ENCODE assay signal across 8 cellular contexts in genomic region chr17:7262192-7263070, GRCh38. TPM values are rescaled to one million over a fixed set of nuclear protein-coding genes. Genes with fewer than 3 reads are reported as not detected.
DNase-seq lines count a peak whose midpoint lies in the region; ATAC-seq and TF ChIP-seq lines count a peak whose summit lies in the region.

TSS of gene CLDN7 (minus strand) at chr17:7262478. CDS start at chr17:7262043, 435 bp downstream.

- in situ Hi-C loops in G401 (cut with HindIII; ENCODE audit: low sequenced_read_pairs) = no loop called here

- H3K9me3 ChIP-seq in osteoblast (ENCODE audit: low read depth, low read length) = no peaks in the 10 kb centered on the region

- H3K4me2 ChIP-seq in osteoblast (ENCODE audit: insufficient read depth, low read length) = peak within 1 kb of the TSS; percentile 77

- H3K79me2 ChIP-seq in osteoblast (ENCODE audit: insufficient read depth, low read length) = no peaks in the 10 kb centered on the region

- peak within 1 kb of the TSS; percentile 88 for H2AFZ ChIP-seq in osteoblast (ENCODE audit: low read length)

- TF ChIP-seq CTCF in GM20000 (IDR thresholded peaks at IDR 0.05; ENCODE audit: extremely low read depth, missing control alignments) = no peak
- TF ChIP-seq CTCF in epithelial cell of proximal tubule (conservative IDR thresholded peaks at IDR 0.05; ENCODE audit: low read depth, low read length) = no peak
- no peak for TF ChIP-seq CTCF in osteoblast (IDR thresholded peaks at IDR 0.05; ENCODE audit: extremely low read depth, low read depth, low read length)

- peaks cover 15% of the 10 kb centered on the region for H3K27me3 ChIP-seq in osteoblast (ENCODE audit: insufficient read depth, low read length)

- H3K36me3 ChIP-seq in osteoblast (ENCODE audit: insufficient read depth, low read length) = peaks cover 12% of the 10 kb centered on the region

- H3K4me1 ChIP-seq in osteoblast (ENCODE audit: insufficient read depth, low read length) = peaks cover 19% of the 10 kb centered on the region

- H3K4me3 ChIP-seq in epithelial cell of proximal tubule (ENCODE audit: low read depth, low read length) (peak within 1 kb of the TSS; percentile 58), osteoblast (ENCODE audit: insufficient read depth, low read length) (peak within 1 kb of the TSS; percentile 67)

- H3K27ac ChIP-seq in osteoblast (ENCODE audit: low read depth, low read length) = no peak within 1 kb of the TSS

- ATAC-seq in GM19463 (IDR thresholded peaks at IDR 0.05; ENCODE audit: unreplicated experiment) = no peak

- intact Hi-C loops in head of caudate nucleus (cut with DNase I) = no loop called here

- H4K20me1 ChIP-seq in osteoblast (ENCODE audit: insufficient read depth, low read length) = no peaks in the 10 kb centered on the region

- DNase-seq in GM20000 (ENCODE audit: low spot score) (peak; percentile 55), NCI-H748 (lab: John Stamatoyannopoulos, UW; ENCODE audit: unreplicated experiment) (peak; percentile 97), epithelial cell of proximal tubule (ENCODE audit: low read depth) (no peak), osteoblast (ENCODE audit: insufficient read length, low spot score, missing footprints) (no peak), NCI-H2227 treated with DMSO at 0.1 percent for 48 hours (lab: John Stamatoyannopoulos, UW) (no peak), G401 (ENCODE audit: low spot score) (no peak), head of caudate nucleus (no peak)

RNA-seq across cellular contexts. Expression of gene CLDN7, which starts in this region (rescaled TPM):
- total RNA-seq in epithelial cell of proximal tubule (105 and 200 TPM in 2 replicates), osteoblast (0.36 and 1.8 TPM in 2 replicates)
- total RNA-seq in G401 (2014; rRNA removed; shearing (Covaris generic)) = 0.17 and 3.5 TPM in 2 replicates

Comparison
In these comparisons a context has a peak if more than half of its experiments do, and no peak if none do; other contexts are left out.
1. RNA of gene CLDN7 (total RNA-seq): 105 to 200 TPM in epithelial cell of proximal tubule; 0.36 to 1.8 TPM in osteoblast and 0.17 to 3.5 TPM in G401; every median in the first group is over 10 times any median in the second.
2. DNase-seq: peak in GM20000 (single experiment) and NCI-H748 (single experiment); none in epithelial cell of proximal tubule (single experiment), osteoblast (single experiment), NCI-H2227 treated with DMSO at 0.1 percent for 48 hours (single experiment), G401 (single experiment) and head of caudate nucleus (0 of 42).